Comparison of ENCODE assay signal across 8 cellular contexts in genomic region chr9:35538361-35539234, GRCh38. TPM values are rescaled to one million over a fixed set of nuclear protein-coding genes. Genes with fewer than 3 reads are reported as not detected.
DNase-seq lines count a peak whose midpoint lies in the region; ATAC-seq, FAIRE-seq and TF ChIP-seq lines count a peak whose summit lies in the region.

No MANE protein-coding gene starts in this region.

- H4K20me1 ChIP-seq in BLaER1 = no peaks in the 10 kb centered on the region

- intact Hi-C loops in heart left ventricle (cut with DNase I) = loop anchor here in 3 of 10 donors (1.0 to 10.0 kb wide), 4 partner anchors 27 to 56 kb away; partner anchors contain the start of gene RUSC2 (in 2 of the 3)
- intact Hi-C loops in pancreas (cut with DNase I) = no loop called here
- intact Hi-C loops in activated T-helper 2 cell treated with anti-CD3 and anti-CD28 coated beads, Interferon-gamma antibody, Interleukin-2, Interleukin-4, amounts not matched to agents 10 μg/mL and 5 μg/mL and 100 μg/mL, durations not matched to agents 14 hours and 24 hours and 36 hours (cut with micrococcal nuclease) = no loop called here

- no peaks in the 10 kb centered on the region for H3K4me1 Mint-ChIP-seq in activated T-helper 2 cell treated with anti-CD3 and anti-CD28 coated beads, Interferon-gamma antibody, Interleukin-2, Interleukin-4, amounts not matched to agents 10 μg/mL and 5 μg/mL and 100 μg/mL, durations not matched to agents 14 hours and 24 hours and 36 hours (ENCODE audit: low read depth)

- H3K27me3 ChIP-seq in BLaER1 (no peaks in the 10 kb centered on the region), adipocyte (replicated peaks; ENCODE audit: control insufficient read depth, insufficient read depth, low read length) (no peaks in the 10 kb centered on the region), heart left ventricle (no peaks in the 10 kb centered on the region), pancreas (no peaks in the 10 kb centered on the region)

- no peak overlapping the region for H3K4me3 Mint-ChIP-seq in activated T-helper 2 cell treated with anti-CD3 and anti-CD28 coated beads, Interferon-gamma antibody, Interleukin-2, Interleukin-4, amounts not matched to agents 10 μg/mL and 5 μg/mL and 100 μg/mL, durations not matched to agents 14 hours and 24 hours and 36 hours (ENCODE audit: low read depth)

- H3K27me3 Mint-ChIP-seq in activated T-helper 2 cell treated with anti-CD3 and anti-CD28 coated beads, Interferon-gamma antibody, Interleukin-2, Interleukin-4, amounts not matched to agents 10 μg/mL and 5 μg/mL and 100 μg/mL, durations not matched to agents 14 hours and 24 hours and 36 hours (ENCODE audit: low read depth) = peaks cover 3% of the 10 kb centered on the region

- no peak overlapping the region for H3K27ac ChIP-seq in BLaER1
- peak overlapping the region; percentile 85 to 94 (median 90) for H3K27ac ChIP-seq in heart left ventricle
- H3K27ac ChIP-seq in pancreas = peak overlapping the region in 2 of 4 donors; percentile 42 to 44

- H3K36me3 ChIP-seq in BLaER1 (peaks cover 3% of the 10 kb centered on the region; the same call in 1 of the 2 replicates), adipocyte (ENCODE audit: control insufficient read depth, insufficient read depth, low read length, severe bottlenecking) (no peaks in the 10 kb centered on the region), heart left ventricle (peaks cover 0 to 2% (median 0%) of the 10 kb centered on the region in 9 donors), pancreas (no peaks in the 10 kb centered on the region)

- no peak for TF ChIP-seq CTCF in heart left ventricle (IDR thresholded peaks at IDR 0.05)
- TF ChIP-seq CTCF in pancreas (IDR thresholded peaks at IDR 0.05) = no peak

- H3K9ac ChIP-seq in BLaER1 = no peak overlapping the region
- H3K9ac ChIP-seq in adipocyte (ENCODE audit: low read length) = peak overlapping the region; percentile 79

- FAIRE-seq in pancreas (lab: Jason Lieb, UNC) = no peak

- H3K4me3 ChIP-seq in BLaER1 (no peak overlapping the region), adipocyte (ENCODE audit: low read length) (peak overlapping the region; percentile 72), heart left ventricle (peak overlapping the region; percentile 16 to 65 (median 54)), pancreas (peak overlapping the region in 1 of 4 donors; percentile 12)

- H3K36me3 Mint-ChIP-seq in activated T-helper 2 cell treated with anti-CD3 and anti-CD28 coated beads, Interferon-gamma antibody, Interleukin-2, Interleukin-4, amounts not matched to agents 10 μg/mL and 5 μg/mL and 100 μg/mL, durations not matched to agents 14 hours and 24 hours and 36 hours (ENCODE audit: low read depth) = no peaks in the 10 kb centered on the region

- H3K4me1 ChIP-seq in BLaER1 (peaks cover 11% of the 10 kb centered on the region), adipocyte (ENCODE audit: control insufficient read depth, insufficient read depth, low read length) (peaks cover 46% of the 10 kb centered on the region), heart left ventricle (peaks cover 7 to 70% (median 59%) of the 10 kb centered on the region in 12 donors), pancreas (peaks cover 0 to 6% (median 0%) of the 10 kb centered on the region in 3 donors)

- peak; percentile 76 for DNase-seq in adipocyte (ENCODE audit: low read depth)
- peak; percentile 75 to 84 (median 80) for DNase-seq in heart left ventricle
- peak in 1 of 6 donors; percentile 57 for DNase-seq in pancreas
- DNase-seq in OCI-M2 (lab: John Stamatoyannopoulos, UW; ENCODE audit: unreplicated experiment) = no peak
- DNase-seq in activated T-helper 2 cell treated with anti-CD3 and anti-CD28 coated beads, Interferon-gamma antibody, Interleukin-2, Interleukin-4, amounts not matched to agents 10 μg/mL and 5 μg/mL and 100 μg/mL, durations not matched to agents 14 hours and 24 hours and 36 hours (ENCODE audit: low spot score) = no peak
- no peak for DNase-seq in NCI-H1092 (lab: John Stamatoyannopoulos, UW)

- H3K9me3 Mint-ChIP-seq in activated T-helper 2 cell treated with anti-CD3 and anti-CD28 coated beads, Interferon-gamma antibody, Interleukin-2, Interleukin-4, amounts not matched to agents 10 μg/mL and 5 μg/mL and 100 μg/mL, durations not matched to agents 14 hours and 24 hours and 36 hours = no peaks in the 10 kb centered on the region

- ATAC-seq in heart left ventricle (peak; percentile 81 to 90 (median 86)), pancreas (peak in 3 of 4 donors; percentile 81 to 90 (median 83)), HG03097 (IDR thresholded peaks at IDR 0.05; ENCODE audit: low FRiP score, unreplicated experiment) (no peak)

- H3K4me2 ChIP-seq in BLaER1 = peak overlapping the region; percentile 26

- 16 to 39% (median 25%) methylated on average over 16 to 18 of the region's 18 CpGs for WGBS in heart left ventricle, 4 donors
- WGBS in pancreas, 2 donors = 58 to 63% methylated on average over 18 of the region's 18 CpGs

- H3K9me3 ChIP-seq in BLaER1 (no peaks in the 10 kb centered on the region; the same call in 1 of the 2 replicates), adipocyte (ENCODE audit: control insufficient read depth, low read length) (no peaks in the 10 kb centered on the region), heart left ventricle (no peaks in the 10 kb centered on the region), pancreas (no peaks in the 10 kb centered on the region)

- no peak overlapping the region for H3K27ac Mint-ChIP-seq in activated T-helper 2 cell treated with anti-CD3 and anti-CD28 coated beads, Interferon-gamma antibody, Interleukin-2, Interleukin-4, amounts not matched to agents 10 μg/mL and 5 μg/mL and 100 μg/mL, durations not matched to agents 14 hours and 24 hours and 36 hours

- peak in 1 of 2 donors; percentile 23 for TF ChIP-seq POLR2A in heart left ventricle (IDR thresholded peaks at IDR 0.05)

RNA-seq across cellular contexts. Expression of gene RUSC2, which starts 48.7 kb away (rescaled TPM):
- total RNA-seq in heart left ventricle = 10 to 100 TPM; 23.0 to 56.1 (median 30.5) TPM
- polyA plus RNA-seq in heart left ventricle = 10 to 100 TPM; 23.8 to 38.0 TPM
- 10 to 100 TPM in 4 of 6 donors, 1 to 10 TPM in 2; 9.0 to 22.1 (median 12.6) TPM for total RNA-seq in pancreas
- 10 to 100 TPM; 24.0 to 27.1 TPM for polyA plus RNA-seq in pancreas
- 5.9 and 6.7 TPM in 2 replicates for total RNA-seq in activated T-helper 2 cell treated with anti-CD3 and anti-CD28 coated beads, Interferon-gamma antibody, Interleukin-2, Interleukin-4, amounts not matched to agents 10 μg/mL and 5 μg/mL and 100 μg/mL, durations not matched to agents 14 hours and 24 hours and 36 hours

Comparison
In these comparisons a context has a peak if more than half of its experiments do, and no peak if none do; other contexts are left out.
1. DNase-seq: peak in adipocyte (single experiment) and heart left ventricle (5 of 5); none in OCI-M2 (single experiment), activated T-helper 2 cell treated with anti-CD3 and anti-CD28 coated beads, Interferon-gamma antibody, Interleukin-2, Interleukin-4, amounts not matched to agents 10 μg/mL and 5 μg/mL and 100 μg/mL, durations not matched to agents 14 hours and 24 hours and 36 hours (single experiment) and NCI-H1092 (single experiment).